19 cellular contexts compared by ENCODE assay signal in genomic region chr4:48064349-48064748, GRCh38. TPM values are rescaled to one million over a fixed set of nuclear protein-coding genes. Genes with fewer than 3 reads are reported as not detected.
A peak's percentile ranks its signal among the peaks of the same experiment; 100 is the strongest.
DNase-seq lines count a peak whose midpoint lies in the region; ATAC-seq and TF ChIP-seq lines count a peak whose summit lies in the region.
"Had no signal": no experiment of that assay in that cellular context is flagged by ENCODE, and none has a peak within 500 bp of the region (broad histone marks: within the 10 kb centered on the region; RNA-seq: fewer than 3 reads in every experiment).

No MANE protein-coding gene starts in this region.

- peaks cover 23% of the 10 kb centered on the region for H3K4me1 Mint-ChIP-seq in activated CD4-positive, alpha-beta T cell treated with anti-CD3 and anti-CD28 coated beads for 36 hours
- H3K4me1 Mint-ChIP-seq in activated CD8-positive, alpha-beta T cell treated with anti-CD3 and anti-CD28 coated beads for 36 hours (ENCODE audit: low read depth), result peaks cover 37% of the 10 kb centered on the region
- H3K4me1 Mint-ChIP-seq in stimulated activated naive CD8-positive, alpha-beta T cell treated with anti-CD3 and anti-CD28 coated beads, Interleukin-15, Interleukin-2, amounts not matched to agents 100 ng/mL and 50 ng/mL, for 24 hours (ENCODE audit: low read depth), result peaks cover 49% of the 10 kb centered on the region

- no peak overlapping the region for H3K27ac Mint-ChIP-seq in activated CD4-positive, alpha-beta T cell treated with anti-CD3 and anti-CD28 coated beads for 36 hours
- no peak overlapping the region for H3K27ac Mint-ChIP-seq in activated CD8-positive, alpha-beta T cell treated with anti-CD3 and anti-CD28 coated beads for 36 hours
- peak overlapping the region; percentile 50 for H3K27ac Mint-ChIP-seq in stimulated activated naive CD8-positive, alpha-beta T cell treated with anti-CD3 and anti-CD28 coated beads, Interleukin-15, Interleukin-2, amounts not matched to agents 100 ng/mL and 50 ng/mL, for 24 hours

- peak; percentile 24 for ATAC-seq in activated CD4-positive, alpha-beta T cell treated with anti-CD3 and anti-CD28 coated beads for 36 hours
- peak; percentile 45 for ATAC-seq in HG02678 (IDR thresholded peaks at IDR 0.05; ENCODE audit: unreplicated experiment)
- peak; percentile 63 for ATAC-seq in activated CD8-positive, alpha-beta T cell treated with anti-CD3 and anti-CD28 coated beads for 36 hours

- peaks cover 22% of the 10 kb centered on the region for H3K9me3 Mint-ChIP-seq in activated CD4-positive, alpha-beta T cell treated with anti-CD3 and anti-CD28 coated beads for 36 hours (ENCODE audit: low read depth)
- H3K9me3 Mint-ChIP-seq in activated CD8-positive, alpha-beta T cell treated with anti-CD3 and anti-CD28 coated beads for 36 hours, result peaks cover 25% of the 10 kb centered on the region
- peaks cover 5% of the 10 kb centered on the region for H3K9me3 Mint-ChIP-seq in stimulated activated naive CD8-positive, alpha-beta T cell treated with anti-CD3 and anti-CD28 coated beads, Interleukin-15, Interleukin-2, amounts not matched to agents 100 ng/mL and 50 ng/mL, for 24 hours

- H3K36me3 ChIP-seq in colonic mucosa, result no peaks in the 10 kb centered on the region
- H3K36me3 ChIP-seq: brain microvascular endothelial cell had no signal

- intact Hi-C loops in activated CD4-positive, alpha-beta T cell treated with anti-CD3 and anti-CD28 coated beads for 36 hours (cut with DNase I, micrococcal nuclease), result loop anchor here (1.0 to 2.0 kb wide), 2 partner anchors 14 to 17 kb away; no protein-coding TSS in a partner anchor
- intact Hi-C loops in activated CD8-positive, alpha-beta T cell treated with anti-CD3 and anti-CD28 coated beads for 36 hours (cut with micrococcal nuclease), result loop anchor here (2.0 kb wide), 1 partner anchor 18 kb away; no protein-coding TSS in a partner anchor
- intact Hi-C loops in colonic mucosa (cut with DNase I), result no loop called here

- peak; percentile 15 for DNase-seq in activated CD4-positive, alpha-beta T cell treated with anti-CD3 and anti-CD28 coated beads for 36 hours
- DNase-seq in activated CD4-positive, alpha-beta T cell treated with anti-CD3 and anti-CD28 coated beads, Interleukin-2, amount 50 U/mL, for 48 hours, result no peak
- peak; percentile 65 for DNase-seq in activated CD8-positive, alpha-beta T cell treated with anti-CD3 and anti-CD28 coated beads for 36 hours
- no peak for DNase-seq in colonic mucosa
- DNase-seq in NCI-H1436 (lab: John Stamatoyannopoulos, UW), result no peak
- DNase-seq in NCI-H446 treated with DMSO at 0.1 percent for 48 hours (lab: John Stamatoyannopoulos, UW), result no peak
- DNase-seq: activated gamma-delta T cell, brain microvascular endothelial cell, DMS79 treated with DMSO at 0.1 percent for 48 hours, midbrain, NCI-H2029, NCI-H774, small intestine had no signal

- TF ChIP-seq CTCF in activated CD8-positive, alpha-beta T cell treated with anti-CD3 and anti-CD28 coated beads for 36 hours (IDR thresholded peaks at IDR 0.05), result no peak
- no peak for TF ChIP-seq CTCF in colonic mucosa (IDR thresholded peaks at IDR 0.05)

- POLR2A ChIA-PET in activated CD4-positive, alpha-beta T cell treated with anti-CD3 and anti-CD28 coated beads for 36 hours (lab: Charles Lee), result no interaction called here
- POLR2A ChIA-PET in activated CD8-positive, alpha-beta T cell treated with anti-CD3 and anti-CD28 coated beads for 36 hours (lab: Charles Lee), result interaction anchor here (1.0 to 2.1 kb wide), 3 partner anchors 14 to 28 kb away, joined by 3 to 8 read pairs (median 5); no protein-coding TSS in a partner anchor

- no peaks in the 10 kb centered on the region for H3K4me1 ChIP-seq in colonic mucosa

- H3K4me3 ChIP-seq in colonic mucosa, result no peak overlapping the region
- H3K4me3 ChIP-seq: BLaER1 treated with 17β-estradiol and CSF1 and Interleukin-3, amounts not matched to agents 10 nM and 100 nM had no signal

- H3K27me3 Mint-ChIP-seq in activated CD4-positive, alpha-beta T cell treated with anti-CD3 and anti-CD28 coated beads for 36 hours, result no peaks in the 10 kb centered on the region
- no peaks in the 10 kb centered on the region for H3K27me3 Mint-ChIP-seq in activated CD8-positive, alpha-beta T cell treated with anti-CD3 and anti-CD28 coated beads for 36 hours
- no peaks in the 10 kb centered on the region for H3K27me3 Mint-ChIP-seq in stimulated activated naive CD8-positive, alpha-beta T cell treated with anti-CD3 and anti-CD28 coated beads, Interleukin-15, Interleukin-2, amounts not matched to agents 100 ng/mL and 50 ng/mL, for 24 hours

- CTCF ChIA-PET in activated CD4-positive, alpha-beta T cell treated with anti-CD3 and anti-CD28 coated beads for 36 hours (lab: Charles Lee), result interaction anchor here (0.7 to 3.2 kb wide), 5 partner anchors 14 to 31 kb away, joined by 3 to 12 read pairs (median 4); no protein-coding TSS in a partner anchor
- CTCF ChIA-PET in activated CD8-positive, alpha-beta T cell treated with anti-CD3 and anti-CD28 coated beads for 36 hours (lab: Charles Lee), result interaction anchor here (1.1 to 9.2 kb wide), 5 partner anchors 16 to 75 kb away, joined by 3 to 56 read pairs (median 33); no protein-coding TSS in a partner anchor

- no peak overlapping the region for H3K9ac ChIP-seq in colonic mucosa (ENCODE audit: low read depth in 2 of 2, low read length in 2 of 2)
- H3K9ac ChIP-seq: BLaER1 treated with 17β-estradiol and CSF1 and Interleukin-3, amounts not matched to agents 10 nM and 100 nM had no signal

- no peak overlapping the region for H3K27ac ChIP-seq in colonic mucosa
- H3K27ac ChIP-seq: 22Rv1; BLaER1 treated with 17β-estradiol and CSF1 and Interleukin-3, amounts not matched to agents 10 nM and 100 nM; brain microvascular endothelial cell had no signal

- no peak overlapping the region for H3K4me3 Mint-ChIP-seq in activated CD4-positive, alpha-beta T cell treated with anti-CD3 and anti-CD28 coated beads for 36 hours
- H3K4me3 Mint-ChIP-seq in activated CD8-positive, alpha-beta T cell treated with anti-CD3 and anti-CD28 coated beads for 36 hours, result no peak overlapping the region
- H3K4me3 Mint-ChIP-seq in stimulated activated naive CD8-positive, alpha-beta T cell treated with anti-CD3 and anti-CD28 coated beads, Interleukin-15, Interleukin-2, amounts not matched to agents 100 ng/mL and 50 ng/mL, for 24 hours, result no peak overlapping the region

- no peaks in the 10 kb centered on the region for H3K27me3 ChIP-seq in colonic mucosa
- H3K27me3 ChIP-seq: BLaER1 treated with 17β-estradiol and CSF1 and Interleukin-3, amounts not matched to agents 10 nM and 100 nM; brain microvascular endothelial cell had no signal

- H3K36me3 Mint-ChIP-seq in activated CD4-positive, alpha-beta T cell treated with anti-CD3 and anti-CD28 coated beads for 36 hours (ENCODE audit: low read depth), result peaks cover 30% of the 10 kb centered on the region
- H3K36me3 Mint-ChIP-seq in activated CD8-positive, alpha-beta T cell treated with anti-CD3 and anti-CD28 coated beads for 36 hours (ENCODE audit: low read depth), result peaks cover 38% of the 10 kb centered on the region
- H3K36me3 Mint-ChIP-seq in stimulated activated naive CD8-positive, alpha-beta T cell treated with anti-CD3 and anti-CD28 coated beads, Interleukin-15, Interleukin-2, amounts not matched to agents 100 ng/mL and 50 ng/mL, for 24 hours (ENCODE audit: low read depth), result peaks cover 23% of the 10 kb centered on the region

- no peaks in the 10 kb centered on the region for H3K9me3 ChIP-seq in colonic mucosa

RNA-seq across cellular contexts. Expression of gene NIPAL1, which starts 47.8 kb away (rescaled TPM):
- total RNA-seq in activated CD4-positive, alpha-beta T cell treated with anti-CD3 and anti-CD28 coated beads for 36 hours, result 1 to 10 TPM; 1.6 to 1.8 TPM
- total RNA-seq in activated CD8-positive, alpha-beta T cell treated with anti-CD3 and anti-CD28 coated beads for 36 hours, result 1 to 10 TPM; 1.1 to 1.9 TPM
- total RNA-seq in colonic mucosa, result 10 to 100 TPM; 38.7 to 47.9 TPM

RNA-seq across cellular contexts. Expression of gene CNGA1, which starts 47.9 kb away (rescaled TPM):
- total RNA-seq in activated CD4-positive, alpha-beta T cell treated with anti-CD3 and anti-CD28 coated beads for 36 hours, result under 1 TPM; 0.16 to 0.30 TPM
- under 1 TPM in 1 of 2 experiments, not detected in 1; 0.50 TPM for total RNA-seq in activated CD8-positive, alpha-beta T cell treated with anti-CD3 and anti-CD28 coated beads for 36 hours
- 10 to 100 TPM in 1 of 2 donors, 1 to 10 TPM in 1; 2.6 to 15.9 TPM for total RNA-seq in colonic mucosa
- total RNA-seq: MCF 10A, osteoblast had no signal

Comparison
In these comparisons a context has a peak if more than half of its experiments do, and no peak if none do; other contexts are left out.
1. DNase-seq: peak in activated CD4-positive, alpha-beta T cell treated with anti-CD3 and anti-CD28 coated beads for 36 hours (single experiment) and activated CD8-positive, alpha-beta T cell treated with anti-CD3 and anti-CD28 coated beads for 36 hours (single experiment); none in activated CD4-positive, alpha-beta T cell treated with anti-CD3 and anti-CD28 coated beads, Interleukin-2, amount 50 U/mL, for 48 hours (0 of 2), colonic mucosa (single experiment), NCI-H1436 (single experiment) and NCI-H446 treated with DMSO at 0.1 percent for 48 hours (single experiment).
2. RNA of gene NIPAL1, which starts 47.8 kb away (total RNA-seq): 38.7 to 47.9 TPM in colonic mucosa; 1.1 to 1.9 TPM in activated CD8-positive, alpha-beta T cell treated with anti-CD3 and anti-CD28 coated beads for 36 hours and 1.6 to 1.8 TPM in activated CD4-positive, alpha-beta T cell treated with anti-CD3 and anti-CD28 coated beads for 36 hours; every median in the first group is over 10 times any median in the second.
3. Peak in every context shown above with its lines, with median percentiles within 50 percentile points of each other: ATAC-seq.